ENCODE assay signal across 20 cellular contexts in the genomic region with DNA sequence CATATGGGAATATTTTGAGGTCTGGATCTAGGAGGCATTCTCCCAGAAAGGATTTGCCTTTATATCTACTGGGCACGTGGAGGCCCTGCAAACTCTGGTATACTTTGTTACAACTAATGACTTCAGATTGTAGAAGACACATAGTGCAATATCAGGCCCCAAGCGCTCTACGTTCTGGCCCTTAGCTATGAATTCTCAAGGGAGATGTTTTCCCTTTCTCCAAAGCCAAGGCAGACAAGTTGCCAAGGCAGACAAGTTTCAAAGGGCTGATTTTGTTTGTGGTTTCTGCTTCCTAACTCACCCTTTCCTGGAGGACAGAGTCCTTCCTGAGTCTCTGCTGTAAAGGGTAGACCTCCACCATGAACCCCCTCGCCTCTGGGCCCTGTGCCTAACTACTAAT.
A peak's percentile ranks its signal among the peaks of the same experiment; 100 is the strongest.
DNase-seq lines count a peak whose midpoint lies in the region; ATAC-seq and TF ChIP-seq lines count a peak whose summit lies in the region.
"Had no signal": no experiment of that assay in that cellular context is flagged by ENCODE, and none has a peak within 500 bp of the region (broad histone marks: within the 10 kb centered on the region; RNA-seq: fewer than 3 reads in every experiment).

No MANE protein-coding gene starts in this region.

- H3K36me3 ChIP-seq in heart left ventricle (no peaks in the 10 kb centered on the region), endodermal cell (ENCODE audit: control insufficient read depth, insufficient read depth, low read length) (no peaks in the 10 kb centered on the region), aorta (ENCODE audit: control insufficient read depth in 1 of 2, insufficient read depth in 2 of 2, low read length in 1 of 2) (no peaks in the 10 kb centered on the region), thyroid gland (no peaks in the 10 kb centered on the region)
- H3K36me3 ChIP-seq: SJSA1 had no signal

- DNase-seq in left ventricle myocardium superior: no peak
- no peak for DNase-seq in heart left ventricle
- DNase-seq in endodermal cell: no peak
- no peak for DNase-seq in progenitor cell of endocrine pancreas (ENCODE audit: low spot score, unreplicated experiment)
- no peak for DNase-seq in aorta
- no peak for DNase-seq in ecto neural progenitor cell (ENCODE audit: low spot score)
- no peak for DNase-seq in thyroid gland
- DNase-seq: CD8-positive, alpha-beta memory T cell; H7; HFFc6; KG1; NCI-H1417; NCI-H187 treated with DMSO at 0.1 percent for 48 hours; NCI-H2227 treated with DMSO at 0.1 percent for 48 hours; NCI-H510A treated with DMSO at 0.1 percent for 48 hours; NCI-H82; PC-3 had no signal

- H3K27me3 Mint-ChIP-seq in endodermal cell (ENCODE audit: insufficient read depth): no peaks in the 10 kb centered on the region
- no peaks in the 10 kb centered on the region for H3K27me3 Mint-ChIP-seq in progenitor cell of endocrine pancreas

- no peak for TF ChIP-seq CTCF in heart left ventricle (IDR thresholded peaks at IDR 0.05)
- TF ChIP-seq CTCF in endodermal cell (conservative IDR thresholded peaks at IDR 0.05): no peak
- TF ChIP-seq CTCF in progenitor cell of endocrine pancreas (IDR thresholded peaks at IDR 0.05; ENCODE audit: unreplicated experiment): no peak
- no peak for TF ChIP-seq CTCF in thyroid gland (IDR thresholded peaks at IDR 0.05)

- H3K4me1 ChIP-seq in heart left ventricle (peaks cover 0 to 8% (median 0%) of the 10 kb centered on the region in 12 donors), endodermal cell (ENCODE audit: control insufficient read depth, insufficient read depth, low read length) (no peaks in the 10 kb centered on the region), aorta (ENCODE audit: control insufficient read depth in 1 of 2, insufficient read depth in 2 of 2, low read length in 2 of 2) (no peaks in the 10 kb centered on the region), thyroid gland (no peaks in the 10 kb centered on the region)
- H3K4me1 ChIP-seq: SJSA1 had no signal

- H3K27ac Mint-ChIP-seq in endodermal cell: peak overlapping the region; percentile 21
- peak overlapping the region; percentile 64 for H3K27ac Mint-ChIP-seq in progenitor cell of endocrine pancreas
- H3K27ac Mint-ChIP-seq: HFFc6 had no signal

- 42 to 59% (median 47%) methylated on average over 4 of the region's 4 CpGs for WGBS in heart left ventricle, 4 donors
- 92 to 100% methylated on average over 4 of the region's 4 CpGs for WGBS in endodermal cell (ENCODE audit: insufficient coverage in 1 of 2, insufficient read length in 1 of 2), 2 experiments
- WGBS in aorta, 2 donors: 1 to 9% methylated on average over 4 of the region's 4 CpGs
- WGBS in thyroid gland, 2 donors: 73% methylated on average over 4 of the region's 4 CpGs

- H3K9me3 Mint-ChIP-seq in endodermal cell (peaks cover 6% of the 10 kb centered on the region), progenitor cell of endocrine pancreas (ENCODE audit: low read depth) (peaks cover 2% of the 10 kb centered on the region)

- H3K4me3 Mint-ChIP-seq in endodermal cell (no peak overlapping the region), progenitor cell of endocrine pancreas (ENCODE audit: low read depth) (no peak overlapping the region)
- H3K4me3 Mint-ChIP-seq: CD8-positive, alpha-beta memory T cell; HFFc6 had no signal

- ATAC-seq in left ventricle myocardium superior: peak; percentile 39
- ATAC-seq in heart left ventricle: no peak
- peak; percentile 50 for ATAC-seq in aorta (ENCODE audit: low FRiP score)
- no peak for ATAC-seq in GM19023 (IDR thresholded peaks at IDR 0.05; ENCODE audit: unreplicated experiment)
- ATAC-seq: HepG2, PC-3 had no signal

- H3K9ac ChIP-seq in endodermal cell (ENCODE audit: extremely low read depth, low read length, poor library complexity, severe bottlenecking): no peak overlapping the region

- peaks cover 0 to 6% (median 0%) of the 10 kb centered on the region in 12 donors for H3K9me3 ChIP-seq in heart left ventricle
- H3K9me3 ChIP-seq in endodermal cell (ENCODE audit: control insufficient read depth, low read length): no peaks in the 10 kb centered on the region
- no peaks in the 10 kb centered on the region for H3K9me3 ChIP-seq in aorta (ENCODE audit: control insufficient read depth, low read length)
- H3K9me3 ChIP-seq in thyroid gland: no peaks in the 10 kb centered on the region
- H3K9me3 ChIP-seq: SJSA1 had no signal

- no peak for TF ChIP-seq POLR2A in heart left ventricle (IDR thresholded peaks at IDR 0.05)
- no peak for TF ChIP-seq POLR2A in thyroid gland (IDR thresholded peaks at IDR 0.05)

- H3K36me3 Mint-ChIP-seq in endodermal cell (ENCODE audit: low read depth) (no peaks in the 10 kb centered on the region), progenitor cell of endocrine pancreas (ENCODE audit: insufficient read depth) (no peaks in the 10 kb centered on the region)
- H3K36me3 Mint-ChIP-seq: CD8-positive, alpha-beta memory T cell had no signal

- no peaks in the 10 kb centered on the region for H3K4me1 Mint-ChIP-seq in endodermal cell
- H3K4me1 Mint-ChIP-seq in progenitor cell of endocrine pancreas (ENCODE audit: low read depth): no peaks in the 10 kb centered on the region
- H3K4me1 Mint-ChIP-seq: CD8-positive, alpha-beta memory T cell had no signal

- H3K4me3 ChIP-seq in heart left ventricle (no peak overlapping the region), endodermal cell (ENCODE audit: low read length) (no peak overlapping the region), aorta (ENCODE audit: low read length in 2 of 2) (no peak overlapping the region), thyroid gland (replicated peaks in 1 of 3) (no peak overlapping the region)
- H3K4me3 ChIP-seq: SJSA1 had no signal

- intact Hi-C loops in left ventricle myocardium superior (cut with micrococcal nuclease): no loop called here
- intact Hi-C loops in heart left ventricle (cut with DNase I): no loop called here
- intact Hi-C loops in aorta (cut with DNase I): no loop called here
- intact Hi-C loops in thyroid gland (cut with DNase I): no loop called here

- H3K27ac ChIP-seq in heart left ventricle (no peak overlapping the region), endodermal cell (ENCODE audit: low read depth, low read length) (no peak overlapping the region), aorta (ENCODE audit: low read depth in 1 of 2, low read length in 2 of 2) (no peak overlapping the region), thyroid gland (no peak overlapping the region)
- H3K27ac ChIP-seq: SJSA1 had no signal

- H3K27me3 ChIP-seq in heart left ventricle (no peaks in the 10 kb centered on the region), endodermal cell (ENCODE audit: control insufficient read depth, insufficient read depth, low read length, poor library complexity, severe bottlenecking) (no peaks in the 10 kb centered on the region), aorta (ENCODE audit: control insufficient read depth in 1 of 2, insufficient read depth in 2 of 2, low read length in 1 of 2) (no peaks in the 10 kb centered on the region), thyroid gland (no peaks in the 10 kb centered on the region)

Comparison
In these comparisons a context has a peak if more than half of its experiments do, and no peak if none do; other contexts are left out.
1. ATAC-seq: peak in left ventricle myocardium superior (single experiment) and aorta (single experiment); none in heart left ventricle (0 of 4) and GM19023 (single experiment).